In the genomic region with DNA sequence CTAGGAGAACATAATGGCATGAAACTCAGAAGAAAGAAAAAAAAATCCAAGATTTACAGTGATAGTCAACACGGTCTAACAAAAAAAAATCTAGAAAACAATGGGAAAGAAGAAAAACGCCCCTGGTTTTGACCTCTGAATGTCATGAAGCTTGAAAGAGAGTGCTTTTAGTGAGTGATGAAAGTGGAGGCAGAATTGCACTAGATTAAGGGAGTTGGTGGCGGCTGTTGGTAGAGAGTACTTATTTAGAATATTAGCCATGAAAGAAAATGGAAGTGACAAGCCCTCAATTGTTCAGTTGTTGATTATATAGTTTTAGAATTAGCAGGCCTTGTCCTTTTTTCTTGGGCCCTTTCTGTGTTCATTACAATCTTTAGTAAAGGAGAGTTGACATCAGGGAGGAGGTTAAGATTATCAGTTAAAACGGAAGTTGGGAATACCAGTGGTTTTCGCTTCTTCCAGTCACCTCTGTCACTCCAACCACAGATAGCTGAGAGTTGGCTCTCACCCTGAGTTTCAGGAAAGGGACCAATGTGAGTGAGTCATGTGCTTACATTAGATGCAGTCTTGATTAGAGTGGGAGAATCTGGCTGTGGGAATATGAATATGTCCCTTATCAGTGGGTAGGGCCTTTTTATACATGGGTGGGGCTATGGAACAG, we compare ENCODE assay signal across 14 cellular contexts. TPM values are rescaled to one million over a fixed set of nuclear protein-coding genes. Genes with fewer than 3 reads are reported as not detected.
DNase-seq lines count a peak whose midpoint lies in the region; ATAC-seq, FAIRE-seq and TF ChIP-seq lines count a peak whose summit lies in the region.
"Had no signal": no experiment of that assay in that cellular context is flagged by ENCODE, and none has a peak within 500 bp of the region (broad histone marks: within the 10 kb centered on the region; RNA-seq: fewer than 3 reads in every experiment).

No MANE protein-coding gene starts in this region.

- POLR2A ChIA-PET in T-cell (lab: Charles Lee): no interaction called here

- DNase-seq in EH (ENCODE audit: low read depth): peak; percentile 93
- DNase-seq in MG63: peak; percentile 0
- DNase-seq in astrocyte (ENCODE audit: low read depth): peak; percentile 90
- peak; percentile 20 for DNase-seq in kidney tubule cell (ENCODE audit: low spot score)
- DNase-seq in Karpas-422: no peak
- DNase-seq in hypothalamus (lab: John Stamatoyannopoulos, UW): no peak
- DNase-seq in GM13976 (ENCODE audit: low spot score): no peak
- DNase-seq in T-cell: no peak
- DNase-seq: activated effector memory CD4-positive, alpha-beta T cell treated with Interleukin-2 at 50 U/mL for 16 hours; effector memory CD8-positive, alpha-beta T cell; NCI-H1105; posterior cingulate gyrus had no signal

- H2AFZ ChIP-seq in astrocyte (ENCODE audit: low read depth, low read length): no peak overlapping the region
- no peak overlapping the region for H2AFZ ChIP-seq in Karpas-422 (ENCODE audit: low read length)

- H3K36me3 ChIP-seq in MG63 (no peaks in the 10 kb centered on the region), astrocyte (ENCODE audit: insufficient read depth, low read length) (no peaks in the 10 kb centered on the region), Karpas-422 (ENCODE audit: insufficient read depth, low read length) (no peaks in the 10 kb centered on the region)
- H3K36me3 ChIP-seq: gastroesophageal sphincter, SJCRH30 had no signal

- H4K20me1 ChIP-seq in astrocyte (ENCODE audit: insufficient read depth, low read length): no peaks in the 10 kb centered on the region
- H4K20me1 ChIP-seq in Karpas-422 (ENCODE audit: insufficient read depth, low read depth, low read length): no peaks in the 10 kb centered on the region

- H3K27me3 ChIP-seq in MG63: no peaks in the 10 kb centered on the region
- no peaks in the 10 kb centered on the region for H3K27me3 ChIP-seq in astrocyte (ENCODE audit: insufficient read depth, low read length)
- no peaks in the 10 kb centered on the region for H3K27me3 ChIP-seq in Karpas-422 (ENCODE audit: low read length)
- H3K27me3 ChIP-seq: gastroesophageal sphincter, SJCRH30 had no signal

- H3K9me3 Mint-ChIP-seq in astrocyte (ENCODE audit: unreplicated experiment) (no peaks in the 10 kb centered on the region), T-cell (no peaks in the 10 kb centered on the region)
- H3K9me3 Mint-ChIP-seq: effector memory CD8-positive, alpha-beta T cell had no signal

- H3K9me3 ChIP-seq in MG63 (no peaks in the 10 kb centered on the region), astrocyte (ENCODE audit: insufficient read depth, low read depth, low read length) (no peaks in the 10 kb centered on the region), Karpas-422 (ENCODE audit: low read length) (no peaks in the 10 kb centered on the region)
- H3K9me3 ChIP-seq: gastroesophageal sphincter, SJCRH30 had no signal

- H3K4me1 ChIP-seq in astrocyte (ENCODE audit: insufficient read depth, low read length) (peaks cover 11% of the 10 kb centered on the region), Karpas-422 (ENCODE audit: low read length) (peaks cover 7% of the 10 kb centered on the region)
- H3K4me1 ChIP-seq: SJCRH30 had no signal

- H3K27ac ChIP-seq in astrocyte (ENCODE audit: low read depth, low read length) (peak overlapping the region; percentile 18), Karpas-422 (ENCODE audit: low read length) (no peak overlapping the region)
- H3K27ac ChIP-seq: gastroesophageal sphincter, SJCRH30 had no signal

- no peak overlapping the region for H3K4me3 ChIP-seq in MG63
- no peak overlapping the region for H3K4me3 ChIP-seq in astrocyte (ENCODE audit: insufficient read depth, low read depth, low read length)
- no peak overlapping the region for H3K4me3 ChIP-seq in Karpas-422 (ENCODE audit: low read length)
- H3K4me3 ChIP-seq: gastroesophageal sphincter, SJCRH30 had no signal

- no peaks in the 10 kb centered on the region for H3K27me3 Mint-ChIP-seq in astrocyte (ENCODE audit: low read depth, unreplicated experiment)
- peaks cover 4 to 6% of the 10 kb centered on the region in 2 donors for H3K27me3 Mint-ChIP-seq in T-cell

- H3K9ac ChIP-seq in astrocyte (ENCODE audit: low read length) (no peak overlapping the region), Karpas-422 (ENCODE audit: low read length) (no peak overlapping the region)

- H3K9me2 ChIP-seq in Karpas-422 (replicated peaks; ENCODE audit: insufficient read depth, low read length): no peaks in the 10 kb centered on the region

- H3K4me2 ChIP-seq in astrocyte (ENCODE audit: low read length): peak overlapping the region; percentile 32
- H3K4me2 ChIP-seq in Karpas-422 (ENCODE audit: low read depth, low read length, poor library complexity, severe bottlenecking): no peak overlapping the region

- FAIRE-seq in astrocyte (lab: Jason Lieb, UNC): peak; percentile 85

- TF ChIP-seq CTCF in astrocyte (IDR thresholded peaks at IDR 0.05; ENCODE audit: insufficient read depth, low read depth, low read length): no peak
- no peak for TF ChIP-seq CTCF in GM13976 (IDR thresholded peaks at IDR 0.05; ENCODE audit: borderline replicate concordance, control extremely low read depth, extremely low read depth, insufficient read depth, missing control alignments)

- in situ Hi-C loops in GM13976 (cut with MboI; ENCODE audit: low sequenced_read_pairs, unreplicated experiment): no loop called here

- H3K4me1 Mint-ChIP-seq in astrocyte (ENCODE audit: low read depth, unreplicated experiment): peaks cover 12% of the 10 kb centered on the region
- H3K4me1 Mint-ChIP-seq in T-cell: peaks cover 5 to 10% (median 7%) of the 10 kb centered on the region in 3 donors

- no peaks in the 10 kb centered on the region for H3K79me2 ChIP-seq in astrocyte (ENCODE audit: insufficient read depth, low read length)
- H3K79me2 ChIP-seq in Karpas-422 (ENCODE audit: low read length): no peaks in the 10 kb centered on the region

- no peaks in the 10 kb centered on the region for H3K36me3 Mint-ChIP-seq in astrocyte (ENCODE audit: low read depth, unreplicated experiment)
- no peaks in the 10 kb centered on the region for H3K36me3 Mint-ChIP-seq in T-cell

- CTCF ChIA-PET in T-cell (lab: Charles Lee): interaction anchor here in 1 of 2 donors (0.7 kb wide), 1 partner anchor 305 kb away, joined by 3 read pairs; no protein-coding TSS in a partner anchor

- ATAC-seq in T-cell (replicated peaks in 1 of 4): no peak
- ATAC-seq: effector memory CD8-positive, alpha-beta T cell; gastroesophageal sphincter had no signal

- H3K27ac Mint-ChIP-seq in astrocyte (ENCODE audit: unreplicated experiment) (peak overlapping the region; percentile 72), T-cell (no peak overlapping the region)
- H3K27ac Mint-ChIP-seq: effector memory CD8-positive, alpha-beta T cell had no signal

- no peak overlapping the region for H3K4me3 Mint-ChIP-seq in astrocyte (ENCODE audit: unreplicated experiment)
- no peak overlapping the region for H3K4me3 Mint-ChIP-seq in T-cell
- H3K4me3 Mint-ChIP-seq: effector memory CD8-positive, alpha-beta T cell had no signal

RNA-seq across cellular contexts. Expression of a gene that starts 29.7 kb away (rescaled TPM):
- not detected in 2 replicates for total RNA-seq in MG63 (2014; rRNA removed; shearing (Covaris generic); ENCODE audit: low replicate concordance)
- 0.14 and 0.30 TPM in 2 replicates for total RNA-seq in astrocyte
- not detected in 2 replicates for total RNA-seq in Karpas-422 (2014; rRNA removed; shearing (Covaris generic); ENCODE audit: low replicate concordance)
- total RNA-seq in T-cell: 1 to 10 TPM in 1 of 5 donors, under 1 TPM in 4; 0.16 to 1.5 (median 0.44) TPM
- total RNA-seq: SJCRH30 had no signal

RNA-seq across cellular contexts. Expression of a gene that starts 50.3 kb away (rescaled TPM):
- not detected in 2 replicates for total RNA-seq in MG63 (2014; rRNA removed; shearing (Covaris generic); ENCODE audit: low replicate concordance)
- total RNA-seq in astrocyte: 0.79 and 1.5 TPM in 2 replicates
- total RNA-seq in Karpas-422 (2014; rRNA removed; shearing (Covaris generic); ENCODE audit: low replicate concordance): not detected in 2 replicates
- 10 to 100 TPM in 2 of 5 donors, 1 to 10 TPM in 1, under 1 TPM in 2; 0.54 to 29.4 (median 1.1) TPM for total RNA-seq in T-cell
- total RNA-seq: SJCRH30 had no signal

Comparison
In these comparisons a context has a peak if more than half of its experiments do, and no peak if none do; other contexts are left out.
1. DNase-seq: peak in EH (single experiment), MG63 (single experiment), astrocyte (single experiment) and kidney tubule cell (single experiment); none in Karpas-422 (single experiment), hypothalamus (0 of 51), GM13976 (single experiment) and T-cell (0 of 34).